In the genomic region with DNA sequence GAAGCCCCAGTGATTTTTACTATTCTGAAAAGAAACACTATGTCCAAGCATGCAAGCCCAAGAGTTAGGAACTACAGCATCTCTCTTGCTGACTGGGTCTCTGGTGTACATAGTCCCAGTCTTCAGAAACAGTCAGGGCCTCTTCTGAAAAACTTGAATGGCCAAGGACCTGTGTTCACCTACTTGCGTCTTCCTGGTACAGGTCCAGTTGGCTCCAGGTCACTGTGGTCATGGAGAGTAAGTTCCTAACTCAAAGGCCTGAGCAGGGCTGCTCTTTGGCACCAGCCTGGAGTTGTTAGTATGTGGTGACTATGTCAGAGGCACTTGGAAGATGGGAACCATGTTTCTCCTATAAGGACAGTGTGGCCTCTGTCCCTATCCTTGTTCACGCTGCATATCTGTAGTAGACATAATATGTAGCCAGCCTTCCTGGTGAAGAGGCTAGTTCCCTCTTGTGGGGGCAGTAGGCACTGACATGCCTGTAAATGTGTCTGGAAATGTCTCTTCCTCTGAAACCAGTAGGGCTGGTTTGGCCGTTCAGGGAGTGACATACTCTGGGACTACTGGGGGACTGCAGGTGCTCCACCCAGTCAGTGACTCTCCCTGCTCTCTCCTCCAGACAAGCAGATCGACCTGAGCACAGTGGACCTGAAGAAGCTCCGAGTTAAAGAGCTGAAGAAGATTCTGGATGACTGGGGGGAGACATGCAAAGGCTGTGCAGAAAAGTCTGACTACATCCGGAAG, we compare ENCODE assay signal across 8 cellular contexts. TPM values are rescaled to one million over a fixed set of nuclear protein-coding genes. Genes with fewer than 3 reads are reported as not detected.
DNase-seq lines count a peak whose midpoint lies in the region; ATAC-seq, FAIRE-seq and TF ChIP-seq lines count a peak whose summit lies in the region.

No MANE protein-coding gene starts in this region.

- peaks cover 20% of the 10 kb centered on the region for H3K9me1 ChIP-seq in K562 (ENCODE audit: control insufficient read depth, insufficient read depth, low read length)

- BruUV-seq in K562 (replicated peaks; lab: Mats Ljungman, UMichigan) = no TSS peak

- H2AFZ ChIP-seq in DND-41 (ENCODE audit: low read depth, low read length) = no peak overlapping the region
- H2AFZ ChIP-seq in K562 (ENCODE audit: low read depth, low read length) = no peak overlapping the region

- H3K27ac ChIP-seq in DND-41 (ENCODE audit: low read length) (no peak overlapping the region), K562 (ENCODE audit: extremely low read depth, low read depth, low read length) (no peak overlapping the region)

- H3K4me3 ChIP-seq in DND-41 (ENCODE audit: low read depth in 1 of 2, low read length in 2 of 2) = no peak overlapping the region
- H3K4me3 ChIP-seq in K562 = no peak overlapping the region
- no peak overlapping the region for H3K4me3 ChIP-seq in mucosa of stomach (ENCODE audit: low read length)

- H3K9ac ChIP-seq in DND-41 (ENCODE audit: low read depth, low read length) (peak overlapping the region; percentile 32; the same call in 1 of the 2 replicates), K562 (ENCODE audit: insufficient read depth in 1 of 2, low read depth in 2 of 2, low read length in 2 of 2) (peak overlapping the region in 1 of 2 experiments; percentile 7; a peak in 1 of 4 replicates), mucosa of stomach (ENCODE audit: low read length) (peak overlapping the region; percentile 41)

- H4K20me1 ChIP-seq in DND-41 (ENCODE audit: insufficient read depth, low read length) (peaks cover 55% of the 10 kb centered on the region), K562 (replicated peaks; ENCODE audit: control insufficient read depth, insufficient read depth, low read length) (peaks cover 19% of the 10 kb centered on the region; the same call in 1 of the 2 replicates)

- DNase-seq in DND-41 (no peak), LHCN-M2 (ENCODE audit: low read depth) (peak; percentile 26), K562 (ENCODE audit: extremely low read depth in 1 of 4, low spot score in 3 of 4) (no peak)
- no peak for DNase-seq in activated CD4-positive, alpha-beta T cell treated with anti-CD3 and anti-CD28 coated beads, Interleukin-2, amount 50 U/mL, for 48 hours
- no peak for DNase-seq in stimulated activated CD4-positive, alpha-beta T cell treated with anti-CD3 and anti-CD28 coated beads, Interleukin-1b, Interleukin-23, amount 100 ng/mL, for 48 hours

- H3K4me2 ChIP-seq in DND-41 (ENCODE audit: insufficient read depth, low read length) (peak overlapping the region; percentile 92), K562 (ENCODE audit: insufficient read depth, low read length) (no peak overlapping the region)

- H3K36me3 ChIP-seq in DND-41 (ENCODE audit: insufficient read depth, low read length) (peaks cover 65% of the 10 kb centered on the region), K562 (ENCODE audit: control insufficient read depth, insufficient read depth, low read length) (peaks cover 51% of the 10 kb centered on the region), mucosa of stomach (ENCODE audit: control insufficient read depth, insufficient read depth, low read length) (peaks cover 16% of the 10 kb centered on the region)

- in situ Hi-C loops in K562 (cut with MboI) = no loop called here

- CTCF ChIA-PET in K562 (lab: Yijun Ruan, JAX; ENCODE audit: low intra/inter-chr PET ratio) = no interaction called here

- POLR2A ChIA-PET in K562 (lab: Yijun Ruan, JAX) = interaction anchor here (1.6 kb wide), 1 partner anchor 8 kb away, joined by 4 read pairs; no protein-coding TSS in a partner anchor

- peak; percentile 39 for TF ChIP-seq CTCF in DND-41 (IDR thresholded peaks at IDR 0.05; ENCODE audit: borderline replicate concordance, extremely low read depth, low read length, poor library complexity, severe bottlenecking)
- peak in 2 of 3 experiments; percentile 21 to 28; a peak in 4 of 6 replicates for TF ChIP-seq CTCF in K562 (IDR thresholded peaks at IDR 0.05 in 2 of 3, conservative IDR thresholded peaks at IDR 0.05 in 1 of 3; ENCODE audit: insufficient read depth in 2 of 3, low read depth in 1 of 3, low read length in 3 of 3)

- H3K27me3 ChIP-seq in DND-41 (ENCODE audit: insufficient read depth, low read length, poor library complexity) = no peaks in the 10 kb centered on the region
- H3K27me3 ChIP-seq in K562 (ENCODE audit: control insufficient read depth in 2 of 2, insufficient read depth in 2 of 2, low read length in 2 of 2) = no peaks in the 10 kb centered on the region
- no peaks in the 10 kb centered on the region for H3K27me3 ChIP-seq in mucosa of stomach (ENCODE audit: control insufficient read depth, insufficient read depth, low read length)

- no peak for TF ChIP-seq POLR2A in K562 (conservative IDR thresholded peaks at IDR 0.05)

- H3K9me3 ChIP-seq in DND-41 (ENCODE audit: insufficient read depth, low read length, severe bottlenecking) (no peaks in the 10 kb centered on the region), K562 (replicated peaks; ENCODE audit: control insufficient read depth, insufficient read depth, low read depth, low read length) (no peaks in the 10 kb centered on the region), mucosa of stomach (ENCODE audit: control insufficient read depth, low read length) (no peaks in the 10 kb centered on the region)

- 53% methylated on average over 3 of the region's 6 CpGs for WGBS in K562 (ENCODE audit: insufficient coverage, low coverage, missing lambda C conversion rate)

- H3K4me1 ChIP-seq in DND-41 (ENCODE audit: insufficient read depth, low read length) = peaks cover 76% of the 10 kb centered on the region
- peaks cover 32 to 34% of the 10 kb centered on the region in 2 experiments for H3K4me1 ChIP-seq in K562 (replicated peaks in 1 of 2; ENCODE audit: control insufficient read depth in 2 of 2, insufficient read depth in 2 of 2, low read length in 2 of 2)
- peaks cover 75% of the 10 kb centered on the region for H3K4me1 ChIP-seq in mucosa of stomach (ENCODE audit: control insufficient read depth, insufficient read depth, low read length)

- TF ChIP-seq RAD21 in K562 (CRISPR knock-in tag; conservative IDR thresholded peaks at IDR 0.05 in 1 of 2, IDR thresholded peaks at IDR 0.05 in 1 of 2) = no peak

- H3K79me2 ChIP-seq in DND-41 (ENCODE audit: insufficient read depth, low read length) (peaks cover 89% of the 10 kb centered on the region), K562 (ENCODE audit: control insufficient read depth, insufficient read depth, low read length) (peaks cover 59% of the 10 kb centered on the region)

- intact Hi-C loops in K562 (cut with micrococcal nuclease) = loop anchor here (5.0 to 10.0 kb wide), 2 partner anchors 294 to 774 kb away; partner anchors contain the start of genes CISH and MAPKAPK3

- ATAC-seq in DND-41 (ENCODE audit: insufficient read depth, low read depth) = no peak
- ATAC-seq in K562 = no peak
- no peak for ATAC-seq in GM21786 (IDR thresholded peaks at IDR 0.05; ENCODE audit: unreplicated experiment)
- ATAC-seq in HG03520 (IDR thresholded peaks at IDR 0.05; ENCODE audit: unreplicated experiment) = no peak

- no peak for TF ChIP-seq EP300 in K562 (IDR thresholded peaks at IDR 0.05; ENCODE audit: low read length)

- FAIRE-seq in K562 (lab: Jason Lieb, UNC) = no peak

TF ChIP-seq in K562, 482 proteins besides CTCF, POLR2A, EP300 and RAD21 (continues in another document):
- TF ChIP-seq LCOR (CRISPR knock-in tag; IDR thresholded peaks at IDR 0.05) (no peak), SRSF9 (IDR thresholded peaks at IDR 0.05; ENCODE audit: borderline replicate concordance, low read depth, low read length) (no peak)

RNA-seq across cellular contexts. Expression of gene RBM15B, which starts 2.6 kb away (rescaled TPM):
- total RNA-seq in LHCN-M2 (2014; rRNA removed) = 30.2 and 34.2 TPM in 2 replicates
- 24.2 TPM for polyA plus RNA-seq in LHCN-M2 (2012)
- 7.2 and 16.3 TPM in 2 replicates for total RNA-seq in K562 (2011; cell fraction: chromatin; rRNA removed; ENCODE audit: low replicate concordance)
- 13.6 and 16.7 TPM in 2 replicates for total RNA-seq in K562 (2011; cell fraction: nucleolus; rRNA removed)
- 11.9 and 13.1 TPM in 2 replicates for total RNA-seq in K562 (2011; cell fraction: nucleoplasm; rRNA removed)
- total RNA-seq in K562 (2014; rRNA removed) = 14.6 and 19.4 TPM in 2 replicates
- total RNA-seq in K562 (2014; rRNA removed; fragmentation: Illumina TruSeq; extraction: Trizol) = 8.1 and 8.8 TPM in 2 replicates
- total RNA-seq in K562 (2015; rRNA removed; fragmentation: Illumina TruSeq; extraction: Trizol) = 13.4 and 13.9 TPM in 2 replicates
- total RNA-seq in K562 (2021) = 20.7 and 21.0 TPM in 2 replicates
- polyA plus RNA-seq in K562 (2011; rRNA removed) = 4.7 and 6.8 TPM in 2 replicates
- 6.4 and 10.4 TPM in 2 replicates for polyA plus RNA-seq in K562 (2011; cell fraction: cytosol; rRNA removed)
- polyA plus RNA-seq in K562 (2011; cell fraction: nucleus; rRNA removed) = 4.3 and 6.1 TPM in 2 replicates
- 10.9 and 12.3 TPM in 2 replicates for polyA plus RNA-seq in K562 (2012)
- polyA plus RNA-seq in K562 (2014; fragmentation: Illumina TruSeq; extraction: Trizol) = 13.6 and 13.7 TPM in 2 replicates
- 1 to 10 TPM; 1.8 to 1.9 TPM for polyA plus RNA-seq in K562 (2014; fragmentation: Nextera tagmentation; extraction: Ambion mirVana)
- polyA plus RNA-seq in K562 (2014; rRNA removed) = 10.5 and 12.2 TPM in 2 replicates
- polyA minus RNA-seq in K562 (2011; rRNA and poly(A)+ RNA removed) = 7.6 and 11.9 TPM in 2 replicates
- 8.6 and 9.6 TPM in 2 replicates for polyA minus RNA-seq in K562 (2011; cell fraction: cytosol; rRNA and poly(A)+ RNA removed)
- 10.5 and 13.3 TPM in 2 replicates for polyA minus RNA-seq in K562 (2011; cell fraction: nucleus; rRNA and poly(A)+ RNA removed)

RNA-seq across cellular contexts. Expression of gene MANF, which starts 3.4 kb away (rescaled TPM):
- 122 and 126 TPM in 2 replicates for total RNA-seq in LHCN-M2 (2014; rRNA removed)
- polyA plus RNA-seq in LHCN-M2 (2012) = 125 TPM
- 46.5 and 57.2 TPM in 2 replicates for total RNA-seq in K562 (2011; cell fraction: chromatin; rRNA removed; ENCODE audit: low replicate concordance)
- total RNA-seq in K562 (2011; cell fraction: nucleolus; rRNA removed) = 51.5 and 54.2 TPM in 2 replicates
- 62.5 and 67.3 TPM in 2 replicates for total RNA-seq in K562 (2011; cell fraction: nucleoplasm; rRNA removed)
- 41.7 and 58.5 TPM in 2 replicates for total RNA-seq in K562 (2014; rRNA removed)
- total RNA-seq in K562 (2014; rRNA removed; fragmentation: Illumina TruSeq; extraction: Trizol) = 44.9 and 50.8 TPM in 2 replicates
- total RNA-seq in K562 (2015; rRNA removed; fragmentation: Illumina TruSeq; extraction: Trizol) = 41.1 and 42.3 TPM in 2 replicates
- total RNA-seq in K562 (2021) = 39.3 and 49.9 TPM in 2 replicates
- 44.2 and 47.7 TPM in 2 replicates for polyA plus RNA-seq in K562 (2011; rRNA removed)
- polyA plus RNA-seq in K562 (2011; cell fraction: cytosol; rRNA removed) = 14.5 and 32.1 TPM in 2 replicates
- 8.8 and 18.7 TPM in 2 replicates for polyA plus RNA-seq in K562 (2011; cell fraction: nucleus; rRNA removed)
- polyA plus RNA-seq in K562 (2012) = 48.2 and 67.8 TPM in 2 replicates
- 51.3 and 52.7 TPM in 2 replicates for polyA plus RNA-seq in K562 (2014; fragmentation: Illumina TruSeq; extraction: Trizol)
- polyA plus RNA-seq in K562 (2014; fragmentation: Nextera tagmentation; extraction: Ambion mirVana) = 1 to 10 TPM; 6.5 to 7.1 TPM
- polyA plus RNA-seq in K562 (2014; rRNA removed) = 46.7 and 53.5 TPM in 2 replicates
- polyA minus RNA-seq in K562 (2011; rRNA and poly(A)+ RNA removed) = 24.2 and 33.3 TPM in 2 replicates
- 9.8 and 17.6 TPM in 2 replicates for polyA minus RNA-seq in K562 (2011; cell fraction: cytosol; rRNA and poly(A)+ RNA removed)
- 4.2 and 10.3 TPM in 2 replicates for polyA minus RNA-seq in K562 (2011; cell fraction: nucleus; rRNA and poly(A)+ RNA removed)
